Comparison of ENCODE assay signal across 8 cellular contexts in the genomic region with DNA sequence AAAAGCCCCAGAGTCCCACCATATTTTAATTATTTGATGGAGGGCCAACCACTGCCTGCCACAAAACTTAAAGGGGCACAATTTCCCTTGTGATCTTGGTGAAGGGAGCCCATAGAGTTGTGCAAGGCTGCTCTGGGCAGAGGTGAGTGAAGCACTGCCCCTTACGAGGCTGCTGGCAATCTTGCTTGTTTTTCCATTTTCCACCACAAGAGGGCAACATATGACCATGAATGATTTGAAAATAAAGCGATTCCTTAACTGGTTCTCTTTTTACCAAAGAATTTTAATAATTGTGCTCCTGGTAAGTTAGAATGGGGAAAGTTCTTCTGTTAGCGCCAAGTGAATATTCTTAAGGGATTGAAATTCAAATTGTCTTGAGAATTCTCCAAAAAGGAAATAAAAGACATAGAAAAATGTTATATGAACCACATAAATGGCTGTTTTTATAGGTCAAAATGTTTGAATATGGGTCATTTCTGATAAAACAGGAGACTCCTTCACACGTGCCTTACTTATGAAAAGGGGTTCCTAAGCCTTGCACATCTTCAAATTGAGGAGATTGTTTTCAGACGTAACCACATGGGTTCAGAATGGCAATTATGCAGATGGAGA. TPM values are rescaled to one million over a fixed set of nuclear protein-coding genes. Genes with fewer than 3 reads are reported as not detected.
DNase-seq lines count a peak whose midpoint lies in the region; ATAC-seq, FAIRE-seq and TF ChIP-seq lines count a peak whose summit lies in the region.

No MANE protein-coding gene starts in this region.

- no peak overlapping the region for H3K4me2 ChIP-seq in osteoblast (ENCODE audit: insufficient read depth, low read length)

- intact Hi-C loops in upper lobe of right lung (cut with DNase I) = loop anchor here (10.0 kb wide), 1 partner anchor 519 kb away; no protein-coding TSS in a partner anchor

- no peaks in the 10 kb centered on the region for H3K9me3 ChIP-seq in osteoblast (ENCODE audit: low read depth, low read length)
- no peaks in the 10 kb centered on the region for H3K9me3 ChIP-seq in upper lobe of right lung

- H3K4me1 ChIP-seq in osteoblast (ENCODE audit: insufficient read depth, low read length) = peaks cover 12% of the 10 kb centered on the region
- peaks cover 2% of the 10 kb centered on the region for H3K4me1 ChIP-seq in upper lobe of right lung

- no peak overlapping the region for H3K4me3 ChIP-seq in osteoblast (ENCODE audit: insufficient read depth, low read length)
- H3K4me3 ChIP-seq in upper lobe of right lung = no peak overlapping the region

- no peak overlapping the region for H2AFZ ChIP-seq in osteoblast (ENCODE audit: low read length)

- no peaks in the 10 kb centered on the region for H3K27me3 ChIP-seq in osteoblast (ENCODE audit: insufficient read depth, low read length)
- H3K27me3 ChIP-seq in upper lobe of right lung = no peaks in the 10 kb centered on the region

- ATAC-seq in upper lobe of right lung = peak; percentile 85

- FAIRE-seq in GM19239 (lab: Jason Lieb, UNC) = peak; percentile 95

- H3K36me3 ChIP-seq in osteoblast (ENCODE audit: insufficient read depth, low read length) (no peaks in the 10 kb centered on the region), upper lobe of right lung (no peaks in the 10 kb centered on the region)

- no peaks in the 10 kb centered on the region for H4K20me1 ChIP-seq in osteoblast (ENCODE audit: insufficient read depth, low read length)

- peak; percentile 81 for TF ChIP-seq CTCF in C4-2B (conservative IDR thresholded peaks at IDR 0.05)
- peak; percentile 68 for TF ChIP-seq CTCF in osteoblast (IDR thresholded peaks at IDR 0.05; ENCODE audit: extremely low read depth, low read depth, low read length)
- peak; percentile 90 for TF ChIP-seq CTCF in upper lobe of right lung (IDR thresholded peaks at IDR 0.05)

- H3K79me2 ChIP-seq in osteoblast (ENCODE audit: insufficient read depth, low read length) = peaks cover 36% of the 10 kb centered on the region

- peak; percentile 32 for DNase-seq in GM19239 (ENCODE audit: insufficient read length, low spot score)
- peak; percentile 65 for DNase-seq in KG1 (lab: John Stamatoyannopoulos, UW)
- peak; percentile 57 for DNase-seq in RKO (ENCODE audit: low spot score)
- DNase-seq in activated T-helper 1 cell treated with anti-CD3 and anti-CD28 coated beads, Interleukin-2, amount 50 U/mL, for 16 hours (ENCODE audit: low read depth in 1 of 2, low spot score in 1 of 2) = peak; percentile 28 to 44
- peak; percentile 63 for DNase-seq in fibroblast of the conjunctiva (ENCODE audit: low read depth)
- DNase-seq in osteoblast (ENCODE audit: insufficient read length, low spot score, missing footprints) = peak; percentile 72
- no peak for DNase-seq in upper lobe of right lung

- H3K27ac ChIP-seq in C4-2B (no peak overlapping the region), osteoblast (ENCODE audit: low read depth, low read length) (no peak overlapping the region), upper lobe of right lung (no peak overlapping the region)

RNA-seq across cellular contexts. Expression of gene PGM1, which starts 22.7 kb away (rescaled TPM):
- total RNA-seq in osteoblast = 126 and 128 TPM in 2 replicates
- 53.9 TPM for total RNA-seq in upper lobe of right lung
